Comparison of ENCODE assay signal across 14 cellular contexts in genomic region chr3:52526151-52526561, GRCh38. TPM values are rescaled to one million over a fixed set of nuclear protein-coding genes. Genes with fewer than 3 reads are reported as not detected.
DNase-seq lines count a peak whose midpoint lies in the region; ATAC-seq and TF ChIP-seq lines count a peak whose summit lies in the region.
"Had no signal": no experiment of that assay in that cellular context is flagged by ENCODE, and none has a peak within 500 bp of the region (broad histone marks: within the 10 kb centered on the region; RNA-seq: fewer than 3 reads in every experiment).

No MANE protein-coding gene starts in this region.

- H3K27ac ChIP-seq in esophagus muscularis mucosa (replicated peaks in 1 of 4) (peak overlapping the region; percentile 24 to 65 (median 46)), upper lobe of right lung (peak overlapping the region; percentile 81)

- peaks cover 47% of the 10 kb centered on the region for H3K36me3 Mint-ChIP-seq in activated T-cell treated with anti-CD3 and anti-CD28 coated beads, Interleukin-2, amount 50 U/mL, for 24 hours (ENCODE audit: low read depth)
- H3K36me3 Mint-ChIP-seq in activated T-cell treated with anti-CD3 and anti-CD28 coated beads, Interleukin-2, amount 50 U/mL, for 4 hours (ENCODE audit: insufficient read depth) = no peaks in the 10 kb centered on the region
- H3K36me3 Mint-ChIP-seq in mesothelial cell of epicardium = peaks cover 10% of the 10 kb centered on the region
- H3K36me3 Mint-ChIP-seq: activated naive CD8-positive, alpha-beta T cell had no signal

- no peak for DNase-seq in activated T-cell treated with anti-CD3 and anti-CD28 coated beads, Interleukin-2, amount 50 U/mL, for 24 hours
- DNase-seq in activated T-cell treated with anti-CD3 and anti-CD28 coated beads, Interleukin-2, amount 50 U/mL, for 4 hours = no peak
- DNase-seq in esophagus muscularis mucosa (ENCODE audit: extremely low spot score) (no peak), mesothelial cell of epicardium (ENCODE audit: low spot score in 2 of 2, unreplicated experiment in 2 of 2) (peak in 1 of 2 experiments; percentile 16), upper lobe of right lung (peak; percentile 73), SIG-M5 (lab: John Stamatoyannopoulos, UW) (no peak), DMS53 (lab: John Stamatoyannopoulos, UW) (no peak), cerebellar cortex (ENCODE audit: low spot score) (no peak)
- DNase-seq: effector memory CD4-positive, alpha-beta T cell; testis had no signal

- TF ChIP-seq POLR2A in esophagus muscularis mucosa (IDR thresholded peaks at IDR 0.05; ENCODE audit: low read depth) = no peak

- H3K9me3 ChIP-seq in esophagus muscularis mucosa (no peaks in the 10 kb centered on the region), upper lobe of right lung (no peaks in the 10 kb centered on the region)
- H3K9me3 ChIP-seq: right lobe of liver, testis had no signal

- H3K27me3 ChIP-seq in esophagus muscularis mucosa (no peaks in the 10 kb centered on the region), upper lobe of right lung (no peaks in the 10 kb centered on the region)
- H3K27me3 ChIP-seq: right lobe of liver, testis had no signal

- intact Hi-C loops in esophagus muscularis mucosa (cut with DNase I) (no loop called here), upper lobe of right lung (cut with DNase I) (loop anchor here (10.0 kb wide), 1 partner anchor 51 kb away; no protein-coding TSS in a partner anchor)

- H3K4me1 ChIP-seq in esophagus muscularis mucosa (peaks cover 46 to 63% (median 58%) of the 10 kb centered on the region in 4 donors), upper lobe of right lung (peaks cover 50% of the 10 kb centered on the region)
- H3K4me1 ChIP-seq: right lobe of liver had no signal

- H3K4me3 ChIP-seq in esophagus muscularis mucosa (no peak overlapping the region), upper lobe of right lung (no peak overlapping the region)
- H3K4me3 ChIP-seq: right lobe of liver, testis had no signal

- H3K36me3 ChIP-seq in esophagus muscularis mucosa (peaks cover 15 to 63% (median 61%) of the 10 kb centered on the region in 4 donors), upper lobe of right lung (peaks cover 19% of the 10 kb centered on the region)
- H3K36me3 ChIP-seq: right lobe of liver had no signal

- no peaks in the 10 kb centered on the region for H3K4me1 Mint-ChIP-seq in activated T-cell treated with anti-CD3 and anti-CD28 coated beads, Interleukin-2, amount 50 U/mL, for 24 hours (ENCODE audit: low read depth)
- H3K4me1 Mint-ChIP-seq in activated T-cell treated with anti-CD3 and anti-CD28 coated beads, Interleukin-2, amount 50 U/mL, for 4 hours (ENCODE audit: low read depth) = no peaks in the 10 kb centered on the region
- peaks cover 27% of the 10 kb centered on the region for H3K4me1 Mint-ChIP-seq in mesothelial cell of epicardium

- 90% methylated on average over 5 of the region's 5 CpGs for WGBS in esophagus muscularis mucosa

- H3K27me3 Mint-ChIP-seq in activated T-cell treated with anti-CD3 and anti-CD28 coated beads, Interleukin-2, amount 50 U/mL, for 24 hours = no peaks in the 10 kb centered on the region
- no peaks in the 10 kb centered on the region for H3K27me3 Mint-ChIP-seq in activated T-cell treated with anti-CD3 and anti-CD28 coated beads, Interleukin-2, amount 50 U/mL, for 4 hours (ENCODE audit: low read depth)
- H3K27me3 Mint-ChIP-seq in mesothelial cell of epicardium (ENCODE audit: low read depth) = no peaks in the 10 kb centered on the region
- H3K27me3 Mint-ChIP-seq: activated naive CD8-positive, alpha-beta T cell had no signal

- H3K4me3 Mint-ChIP-seq in activated T-cell treated with anti-CD3 and anti-CD28 coated beads, Interleukin-2, amount 50 U/mL, for 24 hours = no peak overlapping the region
- no peak overlapping the region for H3K4me3 Mint-ChIP-seq in activated T-cell treated with anti-CD3 and anti-CD28 coated beads, Interleukin-2, amount 50 U/mL, for 4 hours
- H3K4me3 Mint-ChIP-seq in mesothelial cell of epicardium = no peak overlapping the region
- H3K4me3 Mint-ChIP-seq: activated naive CD8-positive, alpha-beta T cell had no signal

- peak overlapping the region; percentile 31 for H3K27ac Mint-ChIP-seq in activated T-cell treated with anti-CD3 and anti-CD28 coated beads, Interleukin-2, amount 50 U/mL, for 24 hours
- peak overlapping the region; percentile 77 for H3K27ac Mint-ChIP-seq in mesothelial cell of epicardium
- H3K27ac Mint-ChIP-seq: activated naive CD8-positive, alpha-beta T cell had no signal

- ATAC-seq in activated T-cell treated with anti-CD3 and anti-CD28 coated beads, Interleukin-2, amount 50 U/mL, for 4 hours = no peak
- ATAC-seq in upper lobe of right lung = peak; percentile 37

- H3K9me3 Mint-ChIP-seq in activated T-cell treated with anti-CD3 and anti-CD28 coated beads, Interleukin-2, amount 50 U/mL, for 24 hours = no peaks in the 10 kb centered on the region
- no peaks in the 10 kb centered on the region for H3K9me3 Mint-ChIP-seq in activated T-cell treated with anti-CD3 and anti-CD28 coated beads, Interleukin-2, amount 50 U/mL, for 4 hours
- no peaks in the 10 kb centered on the region for H3K9me3 Mint-ChIP-seq in mesothelial cell of epicardium

- TF ChIP-seq CTCF in esophagus muscularis mucosa (IDR thresholded peaks at IDR 0.05) = no peak
- TF ChIP-seq CTCF in mesothelial cell of epicardium (IDR thresholded peaks at IDR 0.05; ENCODE audit: unreplicated experiment) = no peak
- no peak for TF ChIP-seq CTCF in upper lobe of right lung (IDR thresholded peaks at IDR 0.05)

- no peak for TF ChIP-seq EP300 in esophagus muscularis mucosa (IDR thresholded peaks at IDR 0.05)

RNA-seq across cellular contexts. Expression of gene NT5DC2, which starts 7.5 kb away (rescaled TPM):
- 10 to 100 TPM; 29.7 to 53.1 (median 42.8) TPM for total RNA-seq in activated T-cell treated with anti-CD3 and anti-CD28 coated beads, Interleukin-2, amount 50 U/mL, for 4 hours
- total RNA-seq in esophagus muscularis mucosa (10 to 100 TPM; 58.0 to 87.4 (median 72.9) TPM), mesothelial cell of epicardium (256 to 266 TPM (median 266 TPM) in 3 replicates), upper lobe of right lung (39.7 TPM)

RNA-seq across cellular contexts. Expression of gene UQCC5, which starts 10.2 kb away (rescaled TPM):
- 10 to 100 TPM; 22.8 to 25.7 (median 23.2) TPM for total RNA-seq in activated T-cell treated with anti-CD3 and anti-CD28 coated beads, Interleukin-2, amount 50 U/mL, for 4 hours
- 10 to 100 TPM in 1 of 4 donors, 1 to 10 TPM in 3; 1.3 to 60.6 (median 7.0) TPM for total RNA-seq in esophagus muscularis mucosa
- total RNA-seq in mesothelial cell of epicardium = 12.7 to 13.0 TPM (median 12.9 TPM) in 3 replicates
- total RNA-seq in upper lobe of right lung = 16.6 TPM

RNA-seq across cellular contexts. Expression of gene STAB1, which starts 31.0 kb away (rescaled TPM):
- under 1 TPM; 0.30 to 0.73 (median 0.40) TPM for total RNA-seq in activated T-cell treated with anti-CD3 and anti-CD28 coated beads, Interleukin-2, amount 50 U/mL, for 4 hours
- total RNA-seq in esophagus muscularis mucosa (100 to 1,000 TPM; 101 to 127 (median 118) TPM), mesothelial cell of epicardium (0.29 to 0.71 TPM (median 0.66 TPM) in 3 replicates), upper lobe of right lung (152 TPM)
- total RNA-seq: MCF 10A, OCI-LY7 had no signal

Comparison
In these comparisons a context has a peak if more than half of its experiments do, and no peak if none do; other contexts are left out.
1. RNA of gene STAB1, which starts 31.0 kb away (total RNA-seq): 152 TPM in upper lobe of right lung (single experiment) and 101 to 127 TPM in esophagus muscularis mucosa; 0.30 to 0.73 TPM in activated T-cell treated with anti-CD3 and anti-CD28 coated beads, Interleukin-2, amount 50 U/mL, for 4 hours and 0.29 to 0.71 TPM in mesothelial cell of epicardium; every median in the first group is over 10 times any median in the second.